ENCODE assay signal across 23 cellular contexts in genomic region chr12:64029013-64029857, GRCh38.
DNase-seq lines count a peak whose midpoint lies in the region; ATAC-seq and TF ChIP-seq lines count a peak whose summit lies in the region.
"Had no signal": no experiment of that assay in that cellular context is flagged by ENCODE, and none has a peak within 500 bp of the region (broad histone marks: within the 10 kb centered on the region; RNA-seq: fewer than 3 reads in every experiment).

No MANE protein-coding gene starts in this region.

- H3K9me3 ChIP-seq in osteoblast (ENCODE audit: low read depth, low read length), result no peaks in the 10 kb centered on the region
- H3K9me3 ChIP-seq in CD8-positive, alpha-beta T cell (ENCODE audit: low read length), result no peaks in the 10 kb centered on the region

- H3K4me3 ChIP-seq in fibroblast of mammary gland (ENCODE audit: control insufficient read depth, low read depth, low read length), result no peak overlapping the region
- no peak overlapping the region for H3K4me3 ChIP-seq in osteoblast (ENCODE audit: insufficient read depth, low read length)
- no peak overlapping the region for H3K4me3 ChIP-seq in CD8-positive, alpha-beta T cell (ENCODE audit: low read depth, low read length)
- H3K4me3 ChIP-seq: lung had no signal

- H4K20me1 ChIP-seq in osteoblast (ENCODE audit: insufficient read depth, low read length), result no peaks in the 10 kb centered on the region

- H3K27ac Mint-ChIP-seq in CD8-positive, alpha-beta T cell, result no peak overlapping the region
- H3K27ac Mint-ChIP-seq: activated CD8-positive, alpha-beta memory T cell treated with anti-CD3 and anti-CD28 coated beads, Interleukin-2, amount 10 ng/mL, durations not matched to agents 7 days and 5 days; endodermal cell; IgD-negative memory B cell; natural killer cell treated with Interleukin-12 subunit alpha and Interleukin-12 subunit beta and Interleukin-15 and Interleukin-18, amount 100 ng/mL, for 72 hours had no signal

- H3K27me3 Mint-ChIP-seq in CD8-positive, alpha-beta T cell (ENCODE audit: low read depth), result peaks cover 5% of the 10 kb centered on the region
- H3K27me3 Mint-ChIP-seq: IgD-negative memory B cell; natural killer cell treated with Interleukin-12 subunit alpha and Interleukin-12 subunit beta and Interleukin-15 and Interleukin-18, amount 100 ng/mL, for 72 hours had no signal

- no peak overlapping the region for H2AFZ ChIP-seq in osteoblast (ENCODE audit: low read length)

- H3K4me1 Mint-ChIP-seq in CD8-positive, alpha-beta T cell (ENCODE audit: low read depth), result no peaks in the 10 kb centered on the region
- H3K4me1 Mint-ChIP-seq: activated CD8-positive, alpha-beta memory T cell treated with anti-CD3 and anti-CD28 coated beads, Interleukin-2, amount 10 ng/mL, durations not matched to agents 7 days and 5 days; endodermal cell had no signal

- H3K79me2 ChIP-seq in osteoblast (ENCODE audit: insufficient read depth, low read length), result peaks cover 18% of the 10 kb centered on the region

- TF ChIP-seq CTCF in fibroblast of mammary gland (conservative IDR thresholded peaks at IDR 0.05; ENCODE audit: control insufficient read depth, insufficient read depth, low read depth, low read length) (no peak), osteoblast (IDR thresholded peaks at IDR 0.05; ENCODE audit: extremely low read depth, low read depth, low read length) (no peak)
- TF ChIP-seq CTCF in CD8-positive, alpha-beta T cell (IDR thresholded peaks at IDR 0.05), result no peak

- intact Hi-C loops in CD8-positive, alpha-beta T cell (cut with DNase I, micrococcal nuclease), result no loop called here

- CTCF ChIA-PET in CD8-positive, alpha-beta T cell (lab: Charles Lee), result no interaction called here

- peak; percentile 36 for DNase-seq in AG08396 (ENCODE audit: low spot score)
- DNase-seq in M059J (ENCODE audit: low read depth), result peak; percentile 38
- peak; percentile 42 for DNase-seq in fibroblast of mammary gland (ENCODE audit: low read depth)
- peak; percentile 72 for DNase-seq in osteoblast (ENCODE audit: insufficient read length, low spot score, missing footprints)
- no peak for DNase-seq in mucosa of gallbladder (ENCODE audit: low spot score)
- DNase-seq in CD8-positive, alpha-beta T cell, result no peak
- DNase-seq: activated CD8-positive, alpha-beta memory T cell treated with anti-CD3 and anti-CD28 coated beads, Interleukin-2, amount 10 ng/mL, durations not matched to agents 7 days and 5 days; activated effector memory CD4-positive, alpha-beta T cell treated with Interleukin-2 at 50 U/mL for 16 hours; amniotic stem cell; cerebellar nuclear complex; endodermal cell; NCI-H2081 treated with DMSO at 0.1 percent for 48 hours; NCI-H69; OCI-M1; SIG-M5; stimulated activated naive CD4-positive, alpha-beta T cell treated with Interleukin-2 at 50 U/mL for 16 hours; T-helper 9 cell had no signal

- H3K4me2 ChIP-seq in osteoblast (ENCODE audit: insufficient read depth, low read length), result peak overlapping the region; percentile 41

- peaks cover 37% of the 10 kb centered on the region for H3K4me1 ChIP-seq in osteoblast (ENCODE audit: insufficient read depth, low read length)
- H3K4me1 ChIP-seq in CD8-positive, alpha-beta T cell (ENCODE audit: insufficient read depth, low read length), result no peaks in the 10 kb centered on the region

- no peak overlapping the region for H3K4me3 Mint-ChIP-seq in CD8-positive, alpha-beta T cell
- H3K4me3 Mint-ChIP-seq: activated CD8-positive, alpha-beta memory T cell treated with anti-CD3 and anti-CD28 coated beads, Interleukin-2, amount 10 ng/mL, durations not matched to agents 7 days and 5 days; endodermal cell; IgD-negative memory B cell; natural killer cell treated with Interleukin-12 subunit alpha and Interleukin-12 subunit beta and Interleukin-15 and Interleukin-18, amount 100 ng/mL, for 72 hours had no signal

- H3K9me3 Mint-ChIP-seq in CD8-positive, alpha-beta T cell, result no peaks in the 10 kb centered on the region
- H3K9me3 Mint-ChIP-seq: IgD-negative memory B cell; natural killer cell treated with Interleukin-12 subunit alpha and Interleukin-12 subunit beta and Interleukin-15 and Interleukin-18, amount 100 ng/mL, for 72 hours had no signal

- no peaks in the 10 kb centered on the region for H3K36me3 ChIP-seq in osteoblast (ENCODE audit: insufficient read depth, low read length)
- no peaks in the 10 kb centered on the region for H3K36me3 ChIP-seq in CD8-positive, alpha-beta T cell (ENCODE audit: insufficient read depth, low read length)

- no peaks in the 10 kb centered on the region for H3K27me3 ChIP-seq in osteoblast (ENCODE audit: insufficient read depth, low read length)
- H3K27me3 ChIP-seq in CD8-positive, alpha-beta T cell (ENCODE audit: insufficient read depth, low read length), result no peaks in the 10 kb centered on the region

- no peaks in the 10 kb centered on the region for H3K36me3 Mint-ChIP-seq in CD8-positive, alpha-beta T cell
- H3K36me3 Mint-ChIP-seq: activated CD8-positive, alpha-beta memory T cell treated with anti-CD3 and anti-CD28 coated beads, Interleukin-2, amount 10 ng/mL, durations not matched to agents 7 days and 5 days; IgD-negative memory B cell; natural killer cell treated with Interleukin-12 subunit alpha and Interleukin-12 subunit beta and Interleukin-15 and Interleukin-18, amount 100 ng/mL, for 72 hours had no signal

- POLR2A ChIA-PET in CD8-positive, alpha-beta T cell (lab: Charles Lee), result no interaction called here

- peak overlapping the region; percentile 47 for H3K27ac ChIP-seq in osteoblast (ENCODE audit: low read depth, low read length)
- H3K27ac ChIP-seq in CD8-positive, alpha-beta T cell (ENCODE audit: low read depth, low read length), result no peak overlapping the region

- ATAC-seq in HG03097 (IDR thresholded peaks at IDR 0.05; ENCODE audit: low FRiP score, unreplicated experiment), result no peak
- no peak for ATAC-seq in GM18502 (IDR thresholded peaks at IDR 0.05; ENCODE audit: poor library complexity, unreplicated experiment)
- ATAC-seq in CD8-positive, alpha-beta T cell, result no peak
- ATAC-seq: activated CD4-positive, CD25-positive, alpha-beta regulatory T cell treated with anti-CD3 and anti-CD28 coated beads, Interleukin-2, amount 50 U/mL, for 24 hours; activated CD8-positive, alpha-beta memory T cell treated with anti-CD3 and anti-CD28 coated beads, Interleukin-2, amount 10 ng/mL, durations not matched to agents 7 days and 5 days; natural killer cell treated with Interleukin-12 subunit alpha and Interleukin-12 subunit beta and Interleukin-15 and Interleukin-18, amount 100 ng/mL, for 72 hours had no signal

Comparison
In these comparisons a context has a peak if more than half of its experiments do, and no peak if none do; other contexts are left out.
1. DNase-seq: peak in AG08396 (single experiment), M059J (single experiment), fibroblast of mammary gland (single experiment) and osteoblast (single experiment); none in mucosa of gallbladder (single experiment) and CD8-positive, alpha-beta T cell (0 of 7).